1 cellular context compared by ENCODE assay signal in the genomic region with DNA sequence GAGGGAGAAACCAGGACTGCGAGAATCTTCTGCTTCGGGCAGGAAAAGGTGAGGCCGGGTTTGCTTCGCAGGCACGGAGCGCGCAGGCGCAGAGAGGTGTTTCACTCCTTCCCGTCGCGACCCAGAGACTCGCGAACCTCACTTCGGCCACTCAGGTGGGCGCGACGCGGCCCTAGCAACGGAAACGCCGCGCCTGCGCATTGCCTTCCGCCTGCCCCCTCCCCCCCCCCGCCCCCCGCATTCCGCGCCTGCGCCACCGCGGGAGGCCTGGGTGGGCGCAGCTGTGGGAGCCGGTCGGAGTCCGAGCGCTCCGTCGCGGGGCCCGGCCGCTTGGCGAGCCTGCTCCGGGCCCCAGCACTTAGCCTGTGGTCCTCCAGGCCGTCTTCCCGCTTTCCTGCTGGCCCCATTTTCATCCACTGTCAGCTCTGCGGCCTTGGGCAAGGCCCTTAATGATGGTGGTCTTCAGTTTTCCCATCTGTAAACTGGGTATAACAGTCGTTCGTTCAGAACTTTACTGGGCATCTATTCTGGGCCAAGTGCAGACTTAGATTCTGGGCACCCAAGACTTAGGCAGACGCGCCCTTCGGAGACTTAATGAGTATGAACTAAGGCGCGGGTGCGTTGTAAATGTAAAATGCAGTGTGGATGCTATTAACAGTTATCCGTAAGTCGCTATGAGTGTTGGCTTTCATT.
TF ChIP-seq lines count a peak whose summit lies in the region.

No MANE protein-coding gene starts in this region.

TF ChIP-seq in IMR-90, 13 proteins besides CTCF, POLR2A, EP300 and RAD21 (continued from another document):
- TF ChIP-seq, protein P1, sequence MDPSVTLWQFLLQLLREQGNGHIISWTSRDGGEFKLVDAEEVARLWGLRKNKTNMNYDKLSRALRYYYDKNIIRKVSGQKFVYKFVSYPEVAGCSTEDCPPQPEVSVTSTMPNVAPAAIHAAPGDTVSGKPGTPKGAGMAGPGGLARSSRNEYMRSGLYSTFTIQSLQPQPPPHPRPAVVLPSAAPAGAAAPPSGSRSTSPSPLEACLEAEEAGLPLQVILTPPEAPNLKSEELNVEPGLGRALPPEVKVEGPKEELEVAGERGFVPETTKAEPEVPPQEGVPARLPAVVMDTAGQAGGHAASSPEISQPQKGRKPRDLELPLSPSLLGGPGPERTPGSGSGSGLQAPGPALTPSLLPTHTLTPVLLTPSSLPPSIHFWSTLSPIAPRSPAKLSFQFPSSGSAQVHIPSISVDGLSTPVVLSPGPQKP (IDR thresholded peaks at IDR 0.05; ENCODE audit: borderline replicate concordance, low read depth, low read length): no peak
- no peak for TF ChIP-seq SMC3 (IDR thresholded peaks at IDR 0.05; ENCODE audit: low read depth, low read length)
- TF ChIP-seq MAZ (IDR thresholded peaks at IDR 0.05; ENCODE audit: borderline replicate concordance, low read depth, low read length): no peak
- no peak for TF ChIP-seq CHD1 (IDR thresholded peaks at IDR 0.05; ENCODE audit: low read depth, low read length)
TF ChIP-seq in IMR-90: peak in this region for 0.
